In the genomic region with DNA sequence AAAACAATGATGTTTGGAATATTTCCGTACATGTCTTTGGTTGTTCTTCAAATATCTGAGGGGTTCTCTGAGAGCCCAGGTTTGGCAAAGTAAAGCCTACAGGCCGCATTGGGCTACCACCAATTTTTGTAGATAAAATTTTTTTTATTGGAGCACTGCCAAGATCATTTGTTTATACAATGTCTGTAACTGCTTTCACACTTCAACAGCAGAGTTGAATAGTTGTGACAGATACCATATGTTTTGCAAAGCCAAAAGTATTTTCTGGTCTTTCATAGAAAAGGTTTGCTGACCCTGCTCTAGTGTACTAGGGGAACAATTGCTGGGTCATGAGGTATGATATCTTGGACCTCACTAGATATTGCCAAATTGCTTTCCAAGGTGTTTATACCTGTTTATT, we compare ENCODE assay signal across 25 cellular contexts. TPM values are rescaled to one million over a fixed set of nuclear protein-coding genes. Genes with fewer than 3 reads are reported as not detected.
DNase-seq lines count a peak whose midpoint lies in the region; ATAC-seq and TF ChIP-seq lines count a peak whose summit lies in the region.
"Had no signal": no experiment of that assay in that cellular context is flagged by ENCODE, and none has a peak within 500 bp of the region (broad histone marks: within the 10 kb centered on the region; RNA-seq: fewer than 3 reads in every experiment).

No MANE protein-coding gene starts in this region.

- no peak overlapping the region for H3K4me3 ChIP-seq in choroid plexus epithelial cell (ENCODE audit: low read depth, low read length)
- H3K4me3 ChIP-seq: colonic mucosa, lung, neural progenitor cell, Peyer's patch, SJSA1, stomach, transverse colon had no signal

- POLR2A ChIA-PET in activated CD4-positive, alpha-beta T cell treated with anti-CD3 and anti-CD28 coated beads for 36 hours (lab: Charles Lee): no interaction called here

- intact Hi-C loops in left ventricle myocardium superior (cut with micrococcal nuclease) (no loop called here), cardiac septum (cut with DNase I) (no loop called here)
- intact Hi-C loops in activated CD4-positive, alpha-beta T cell treated with anti-CD3 and anti-CD28 coated beads for 36 hours (cut with DNase I, micrococcal nuclease): no loop called here

- peaks cover 2% of the 10 kb centered on the region for H3K36me3 Mint-ChIP-seq in activated CD4-positive, alpha-beta T cell treated with anti-CD3 and anti-CD28 coated beads for 36 hours (ENCODE audit: low read depth)

- DNase-seq in DMS 273 (lab: John Stamatoyannopoulos, UW; ENCODE audit: unreplicated experiment) (peak; percentile 62), DMS 273 treated with DMSO at 0.1 percent for 48 hours (lab: John Stamatoyannopoulos, UW) (no peak), left ventricle myocardium superior (no peak), cardiac septum (ENCODE audit: low spot score) (no peak), choroid plexus epithelial cell (ENCODE audit: low read depth) (peak; percentile 67)
- DNase-seq in activated T-cell treated with anti-CD3 and anti-CD28 coated beads, Interleukin-2, amount 50 U/mL, for 1 hour: no peak
- DNase-seq in activated CD4-positive, alpha-beta T cell treated with anti-CD3 and anti-CD28 coated beads for 36 hours: no peak
- DNase-seq: activated CD4-positive, CD25-positive, alpha-beta regulatory T cell treated with anti-CD3 and anti-CD28 coated beads, Interleukin-2, amount 50 U/mL, for 72 hours; activated gamma-delta T cell; CD4-positive, alpha-beta T cell; colonic mucosa; DMS153; KBM-7; MM.1S; NCI-H1436 treated with DMSO at 0.1 percent for 48 hours; Peyer's patch; stimulated activated CD8-positive, alpha-beta memory T cell treated with anti-CD3 and anti-CD28 coated beads, Interleukin-4, amount 100 ng/mL, for 48 hours; stomach; transverse colon had no signal

- H3K27ac Mint-ChIP-seq in activated CD4-positive, alpha-beta T cell treated with anti-CD3 and anti-CD28 coated beads for 36 hours: no peak overlapping the region
- H3K27ac Mint-ChIP-seq: CD4-positive, alpha-beta T cell; neural progenitor cell; progenitor cell of endocrine pancreas had no signal

- no peaks in the 10 kb centered on the region for H3K27me3 Mint-ChIP-seq in activated CD4-positive, alpha-beta T cell treated with anti-CD3 and anti-CD28 coated beads for 36 hours
- H3K27me3 Mint-ChIP-seq: brain; CD4-positive, alpha-beta T cell; progenitor cell of endocrine pancreas had no signal

- H3K9me3 Mint-ChIP-seq in activated CD4-positive, alpha-beta T cell treated with anti-CD3 and anti-CD28 coated beads for 36 hours (ENCODE audit: low read depth): no peaks in the 10 kb centered on the region
- H3K9me3 Mint-ChIP-seq: CD4-positive, alpha-beta T cell had no signal

- peaks cover 13% of the 10 kb centered on the region for H3K4me1 Mint-ChIP-seq in activated CD4-positive, alpha-beta T cell treated with anti-CD3 and anti-CD28 coated beads for 36 hours

- TF ChIP-seq CTCF in choroid plexus epithelial cell (conservative IDR thresholded peaks at IDR 0.05; ENCODE audit: low read depth, low read length): no peak

- peak; percentile 29 for ATAC-seq in left ventricle myocardium superior
- no peak for ATAC-seq in HG02973 (IDR thresholded peaks at IDR 0.05; ENCODE audit: unreplicated experiment)
- no peak for ATAC-seq in activated CD4-positive, alpha-beta T cell treated with anti-CD3 and anti-CD28 coated beads for 36 hours

- no peak overlapping the region for H3K4me3 Mint-ChIP-seq in activated CD4-positive, alpha-beta T cell treated with anti-CD3 and anti-CD28 coated beads for 36 hours
- H3K4me3 Mint-ChIP-seq: brain; CD4-positive, alpha-beta T cell; neural progenitor cell had no signal

- CTCF ChIA-PET in activated CD4-positive, alpha-beta T cell treated with anti-CD3 and anti-CD28 coated beads for 36 hours (lab: Charles Lee): interaction anchor here (0.6 kb wide), 1 partner anchor 503 kb away, joined by 3 read pairs; no protein-coding TSS in a partner anchor

RNA-seq across cellular contexts. Expression of a gene that starts 10.5 kb away (rescaled TPM):
- total RNA-seq in left ventricle myocardium superior: 7.4 TPM
- 6.2 TPM for total RNA-seq in cardiac septum
- total RNA-seq in activated CD4-positive, alpha-beta T cell treated with anti-CD3 and anti-CD28 coated beads for 36 hours: 1 to 10 TPM; 9.3 to 9.7 TPM

Comparison
In these comparisons a context has a peak if more than half of its experiments do, and no peak if none do; other contexts are left out.
1. DNase-seq: peak in DMS 273 (single experiment) and choroid plexus epithelial cell (single experiment); none in DMS 273 treated with DMSO at 0.1 percent for 48 hours (single experiment), left ventricle myocardium superior (single experiment), cardiac septum (single experiment), activated T-cell treated with anti-CD3 and anti-CD28 coated beads, Interleukin-2, amount 50 U/mL, for 1 hour (single experiment) and activated CD4-positive, alpha-beta T cell treated with anti-CD3 and anti-CD28 coated beads for 36 hours (single experiment).